30 cellular contexts compared by ENCODE assay signal in the genomic region with DNA sequence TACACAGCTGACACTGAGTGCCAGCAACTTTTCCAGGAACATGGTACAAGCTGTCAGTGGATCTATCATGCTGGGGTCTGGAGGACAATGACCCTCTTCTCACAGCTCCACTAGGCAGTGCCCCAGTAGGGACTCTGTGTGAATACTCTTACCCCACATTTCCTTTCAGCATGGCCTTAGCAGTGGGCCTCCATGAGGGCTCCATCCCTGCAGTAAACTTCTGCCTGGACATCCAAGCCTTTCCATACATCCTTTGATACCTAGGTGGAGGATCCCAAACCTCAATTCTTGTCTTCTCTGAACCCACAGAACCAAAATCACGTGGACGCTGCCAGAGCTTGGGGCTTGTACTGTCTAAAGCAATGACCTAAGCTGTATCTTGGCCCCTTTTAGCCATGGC.
"Had no signal": no experiment of that assay in that cellular context is flagged by ENCODE, and none has a peak within 500 bp of the region (broad histone marks: within the 10 kb centered on the region; RNA-seq: fewer than 3 reads in every experiment).

No MANE protein-coding gene starts in this region.

- FAIRE-seq: islet of Langerhans had no signal

- H3K4me2 ChIP-seq: hepatocyte, neural progenitor cell, smooth muscle cell had no signal

- H3K4me3 ChIP-seq: dorsolateral prefrontal cortex, esophagus muscularis mucosa, gastroesophageal sphincter, heart left ventricle, hepatocyte, left lung, neural progenitor cell, prostate gland, right atrium auricular region, smooth muscle cell, suprapubic skin, transverse colon, upper lobe of right lung, uterus had no signal

- H3K79me2 ChIP-seq: hepatocyte, parathyroid adenoma had no signal

- H3K27me3 ChIP-seq: dorsolateral prefrontal cortex, esophagus muscularis mucosa, foreskin keratinocyte, gastroesophageal sphincter, heart left ventricle, hepatocyte, left lung, neural progenitor cell, right atrium auricular region, suprapubic skin, transverse colon, upper lobe of right lung, uterus had no signal

- H3K9me3 ChIP-seq: prostate gland, upper lobe of right lung, uterus had no signal

- H3K4me1 ChIP-seq: foreskin keratinocyte, heart left ventricle, left lung, neural progenitor cell, parathyroid adenoma, prostate gland, right atrium auricular region, suprapubic skin, transverse colon, upper lobe of right lung, uterus had no signal

- H3K36me3 ChIP-seq: esophagus muscularis mucosa, gastroesophageal sphincter, heart left ventricle, left lung, neural progenitor cell, prostate gland, right atrium auricular region, suprapubic skin, transverse colon, upper lobe of right lung, uterus had no signal

- H2AFZ ChIP-seq: hepatocyte, neural progenitor cell, parathyroid adenoma had no signal

- H3K9ac ChIP-seq: neural progenitor cell, parathyroid adenoma had no signal

- H3K27ac ChIP-seq: dorsolateral prefrontal cortex, epithelial cell of prostate, esophagus muscularis mucosa, foreskin keratinocyte, gastroesophageal sphincter, heart left ventricle, hepatocyte, left lung, neural progenitor cell, parathyroid adenoma, prostate gland, right atrium auricular region, suprapubic skin, transverse colon, upper lobe of right lung had no signal

- ATAC-seq: foreskin keratinocyte; gastroesophageal sphincter; heart left ventricle; left cardiac atrium; left lung; naive thymus-derived CD4-positive, alpha-beta T cell; sciatic nerve; stimulated activated naive CD8-positive, alpha-beta T cell treated with anti-CD3 and anti-CD28 coated beads, Interleukin-15, amount 100 ng/mL, for 72 hours; upper lobe of right lung had no signal

- DNase-seq: dorsolateral prefrontal cortex; effector CD4-positive, alpha-beta T cell; foreskin keratinocyte; heart left ventricle; left cardiac atrium; left lung; mesenchymal stem cell; midbrain; naive thymus-derived CD4-positive, alpha-beta T cell; stimulated activated CD4-positive, alpha-beta T cell treated with anti-CD3 and anti-CD28 coated beads, Interleukin-12 subunit alpha, Interleukin-12 subunit beta, amount 100 ng/mL, for 4 hours; stimulated activated CD4-positive, alpha-beta T cell treated with anti-CD3 and anti-CD28 coated beads, Interleukin-1b, Interleukin-23, amount 100 ng/mL, for 48 hours; stimulated activated CD4-positive, alpha-beta T cell treated with anti-CD3 and anti-CD28 coated beads, Interleukin-4, amount 100 ng/mL, for 1 hour; stimulated activated CD8-positive, alpha-beta memory T cell treated with anti-CD3 and anti-CD28 coated beads, Interleukin-4, amount 100 ng/mL, for 48 hours; stimulated activated naive CD4-positive, alpha-beta T cell; stimulated activated naive CD8-positive, alpha-beta T cell treated with anti-CD3 and anti-CD28 coated beads, Interleukin-15, amount 100 ng/mL, for 72 hours; transverse colon; upper lobe of right lung; uterus had no signal
